In genomic region chr6:166361080-166361429, GRCh38 we compare ENCODE assay signal across 1 cellular context.
TF ChIP-seq lines count a peak whose summit lies in the region.

No MANE protein-coding gene starts in this region.

TF ChIP-seq in HepG2, 621 proteins besides CTCF, POLR2A, EP300 and RAD21 (continued from another document and continues in another):
- TF ChIP-seq GRHL1 (CRISPR knock-in tag; conservative IDR thresholded peaks at IDR 0.05) (no peak), GMEB1 (CRISPR knock-in tag; IDR thresholded peaks at IDR 0.05; ENCODE audit: borderline replicate concordance) (peak; percentile 67; the same call in 1 of the 2 replicates), ZNF317 (CRISPR knock-in tag; IDR thresholded peaks at IDR 0.05) (peak; percentile 88), TEAD2 (CRISPR knock-in tag; IDR thresholded peaks at IDR 0.05) (peak; percentile 96), DMAP1 (CRISPR knock-in tag; IDR thresholded peaks at IDR 0.05) (peak; percentile 92), ZNF83 (CRISPR knock-in tag; IDR thresholded peaks at IDR 0.05; ENCODE audit: borderline replicate concordance) (no peak), ZFP82 (CRISPR knock-in tag; IDR thresholded peaks at IDR 0.05; ENCODE audit: borderline replicate concordance) (no peak), ZNF136 (CRISPR knock-in tag; IDR thresholded peaks at IDR 0.05; ENCODE audit: low read depth) (peak; percentile 93), SNAI1 (CRISPR knock-in tag; IDR thresholded peaks at IDR 0.05; ENCODE audit: borderline replicate concordance) (peak; percentile 59; the same call in 1 of the 2 replicates), ZNF138 (CRISPR knock-in tag; IDR thresholded peaks at IDR 0.05; ENCODE audit: low read depth) (no peak), ZNF143 (CRISPR knock-in tag; IDR thresholded peaks at IDR 0.05) (peak; percentile 47; the same call in 1 of the 2 replicates), KAT2B (IDR thresholded peaks at IDR 0.05; ENCODE audit: borderline replicate concordance, low read depth, low read length) (no peak), TAF15 (IDR thresholded peaks at IDR 0.05; ENCODE audit: low read depth, low read length, poor library complexity, severe bottlenecking) (no peak), CC2D1A (CRISPR knock-in tag; IDR thresholded peaks at IDR 0.05) (peak; percentile 98), NFKB2 (CRISPR knock-in tag; IDR thresholded peaks at IDR 0.05; ENCODE audit: borderline replicate concordance) (peak; percentile 91), ZNF460 (CRISPR knock-in tag; IDR thresholded peaks at IDR 0.05; ENCODE audit: borderline replicate concordance) (no peak), MBD4 (IDR thresholded peaks at IDR 0.05; ENCODE audit: borderline replicate concordance, low read length) (peak; percentile 81; the same call in 1 of the 2 replicates), CHD4 (IDR thresholded peaks at IDR 0.05; ENCODE audit: borderline replicate concordance, low read length) (no peak), ZNF160 (CRISPR knock-in tag; IDR thresholded peaks at IDR 0.05) (peak; percentile 83; the same call in 1 of the 2 replicates), PREB (CRISPR knock-in tag; IDR thresholded peaks at IDR 0.05) (no peak), ZBTB21 (CRISPR knock-in tag; IDR thresholded peaks at IDR 0.05) (peak; percentile 64; the same call in 1 of the 2 replicates), AKNA (CRISPR knock-in tag; IDR thresholded peaks at IDR 0.05; ENCODE audit: borderline replicate concordance) (peak; percentile 93; the same call in 1 of the 2 replicates), CEBPZ (IDR thresholded peaks at IDR 0.05; ENCODE audit: low read length) (no peak), TBP (CRISPR knock-in tag; IDR thresholded peaks at IDR 0.05) (no peak), BCL6 (CRISPR knock-in tag; IDR thresholded peaks at IDR 0.05) (peak; percentile 97), MED13 (CRISPR knock-in tag; IDR thresholded peaks at IDR 0.05) (peak; percentile 86; the same call in 1 of the 2 replicates), IRX3 (CRISPR knock-in tag; IDR thresholded peaks at IDR 0.05; ENCODE audit: borderline replicate concordance, low read depth) (no peak; the same call in 1 of the 2 replicates), PHF21A (CRISPR knock-in tag; IDR thresholded peaks at IDR 0.05) (peak; percentile 98), U2AF1 (optimal IDR thresholded peaks at IDR 0.05; ENCODE audit: low read depth, low read length) (no peak), ZNF124 (CRISPR knock-in tag; IDR thresholded peaks at IDR 0.05) (peak; percentile 78; the same call in 1 of the 2 replicates), ZNF512 (CRISPR knock-in tag; IDR thresholded peaks at IDR 0.05) (no peak)
- TF ChIP-seq, protein P1, sequence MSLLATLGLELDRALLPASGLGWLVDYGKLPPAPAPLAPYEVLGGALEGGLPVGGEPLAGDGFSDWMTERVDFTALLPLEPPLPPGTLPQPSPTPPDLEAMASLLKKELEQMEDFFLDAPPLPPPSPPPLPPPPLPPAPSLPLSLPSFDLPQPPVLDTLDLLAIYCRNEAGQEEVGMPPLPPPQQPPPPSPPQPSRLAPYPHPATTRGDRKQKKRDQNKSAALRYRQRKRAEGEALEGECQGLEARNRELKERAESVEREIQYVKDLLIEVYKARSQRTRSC (CRISPR knock-in tag; IDR thresholded peaks at IDR 0.05; ENCODE audit: low read depth) = no peak
- TF ChIP-seq, protein P2, sequence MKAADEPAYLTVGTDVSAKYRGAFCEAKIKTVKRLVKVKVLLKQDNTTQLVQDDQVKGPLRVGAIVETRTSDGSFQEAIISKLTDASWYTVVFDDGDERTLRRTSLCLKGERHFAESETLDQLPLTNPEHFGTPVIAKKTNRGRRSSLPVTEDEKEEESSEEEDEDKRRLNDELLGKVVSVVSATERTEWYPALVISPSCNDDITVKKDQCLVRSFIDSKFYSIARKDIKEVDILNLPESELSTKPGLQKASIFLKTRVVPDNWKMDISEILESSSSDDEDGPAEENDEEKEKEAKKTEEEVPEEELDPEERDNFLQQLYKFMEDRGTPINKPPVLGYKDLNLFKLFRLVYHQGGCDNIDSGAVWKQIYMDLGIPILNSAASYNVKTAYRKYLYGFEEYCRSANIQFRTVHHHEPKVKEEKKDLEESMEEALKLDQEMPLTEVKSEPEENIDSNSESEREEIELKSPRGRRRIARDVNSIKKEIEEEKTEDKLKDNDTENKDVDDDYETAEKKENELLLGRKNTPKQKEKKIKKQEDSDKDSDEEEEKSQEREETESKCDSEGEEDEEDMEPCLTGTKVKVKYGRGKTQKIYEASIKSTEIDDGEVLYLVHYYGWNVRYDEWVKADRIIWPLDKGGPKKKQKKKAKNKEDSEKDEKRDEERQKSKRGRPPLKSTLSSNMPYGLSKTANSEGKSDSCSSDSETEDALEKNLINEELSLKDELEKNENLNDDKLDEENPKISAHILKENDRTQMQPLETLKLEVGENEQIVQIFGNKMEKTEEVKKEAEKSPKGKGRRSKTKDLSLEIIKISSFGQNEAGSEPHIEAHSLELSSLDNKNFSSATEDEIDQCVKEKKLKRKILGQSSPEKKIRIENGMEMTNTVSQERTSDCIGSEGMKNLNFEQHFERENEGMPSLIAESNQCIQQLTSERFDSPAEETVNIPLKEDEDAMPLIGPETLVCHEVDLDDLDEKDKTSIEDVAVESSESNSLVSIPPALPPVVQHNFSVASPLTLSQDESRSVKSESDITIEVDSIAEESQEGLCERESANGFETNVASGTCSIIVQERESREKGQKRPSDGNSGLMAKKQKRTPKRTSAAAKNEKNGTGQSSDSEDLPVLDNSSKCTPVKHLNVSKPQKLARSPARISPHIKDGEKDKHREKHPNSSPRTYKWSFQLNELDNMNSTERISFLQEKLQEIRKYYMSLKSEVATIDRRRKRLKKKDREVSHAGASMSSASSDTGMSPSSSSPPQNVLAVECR (CRISPR knock-in tag; IDR thresholded peaks at IDR 0.05; ENCODE audit: borderline replicate concordance) = peak; percentile 92; the same call in 1 of the 2 replicates
- TF ChIP-seq, protein P3, sequence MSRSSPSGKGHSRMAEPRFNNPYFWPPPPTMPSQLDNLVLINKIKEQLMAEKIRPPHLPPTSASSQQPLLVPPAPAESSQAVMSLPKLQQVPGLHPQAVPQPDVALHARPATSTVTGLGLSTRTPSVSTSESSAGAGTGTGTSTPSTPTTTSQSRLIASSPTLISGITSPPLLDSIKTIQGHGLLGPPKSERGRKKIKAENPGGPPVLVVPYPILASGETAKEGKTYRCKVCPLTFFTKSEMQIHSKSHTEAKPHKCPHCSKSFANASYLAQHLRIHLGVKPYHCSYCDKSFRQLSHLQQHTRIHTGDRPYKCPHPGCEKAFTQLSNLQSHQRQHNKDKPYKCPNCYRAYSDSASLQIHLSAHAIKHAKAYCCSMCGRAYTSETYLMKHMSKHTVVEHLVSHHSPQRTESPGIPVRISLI (CRISPR knock-in tag; IDR thresholded peaks at IDR 0.05; ENCODE audit: borderline replicate concordance) = no peak
